Comparison of ENCODE assay signal across 10 cellular contexts in genomic region chr1:21255943-21256320, GRCh38. TPM values are rescaled to one million over a fixed set of nuclear protein-coding genes. Genes with fewer than 3 reads are reported as not detected.
DNase-seq lines count a peak whose midpoint lies in the region; ATAC-seq and TF ChIP-seq lines count a peak whose summit lies in the region.
"Had no signal": no experiment of that assay in that cellular context is flagged by ENCODE, and none has a peak within 500 bp of the region (broad histone marks: within the 10 kb centered on the region; RNA-seq: fewer than 3 reads in every experiment).

No MANE protein-coding gene starts in this region.

- H3K27me3 ChIP-seq in breast epithelium = no peaks in the 10 kb centered on the region
- H3K27me3 ChIP-seq in dorsolateral prefrontal cortex = no peaks in the 10 kb centered on the region

- no peak overlapping the region for H3K27ac Mint-ChIP-seq in MCF 10A (ENCODE audit: low read depth, unreplicated experiment)
- peak overlapping the region; percentile 97 for H3K27ac Mint-ChIP-seq in activated T-helper 17 cell treated with anti-CD3 and anti-CD28 coated beads, Interleukin-2, amount 50 U/mL, for 72 hours

- no peaks in the 10 kb centered on the region for H3K9me3 Mint-ChIP-seq in MCF 10A (ENCODE audit: unreplicated experiment)
- H3K9me3 Mint-ChIP-seq in activated T-helper 17 cell treated with anti-CD3 and anti-CD28 coated beads, Interleukin-2, amount 50 U/mL, for 72 hours = no peaks in the 10 kb centered on the region

- TF ChIP-seq POLR2A in breast epithelium (IDR thresholded peaks at IDR 0.05) = no peak

- no peak for DNase-seq in breast epithelium (ENCODE audit: low spot score in 2 of 2)
- DNase-seq in MCF 10A (ENCODE audit: unreplicated experiment) = no peak
- DNase-seq in dorsolateral prefrontal cortex = no peak
- no peak for DNase-seq in DMS79 treated with DMSO at 0.1 percent for 48 hours (lab: John Stamatoyannopoulos, UW)

- H3K36me3 Mint-ChIP-seq in MCF 10A (ENCODE audit: insufficient read depth, unreplicated experiment) = peaks cover 29% of the 10 kb centered on the region
- H3K36me3 Mint-ChIP-seq in activated T-helper 17 cell treated with anti-CD3 and anti-CD28 coated beads, Interleukin-2, amount 50 U/mL, for 72 hours (ENCODE audit: low read depth) = peaks cover 99% of the 10 kb centered on the region

- intact Hi-C loops in breast epithelium (cut with DNase I; ENCODE audit: low total_unique reads) (no loop called here), MCF 10A (cut with micrococcal nuclease) (loop anchor here (1.0 to 10.0 kb wide), 6 partner anchors 14 to 339 kb away; no protein-coding TSS in a partner anchor), dorsolateral prefrontal cortex (cut with DNase I) (loop anchor here (1.0 to 10.0 kb wide), 4 partner anchors 81 to 409 kb away; partner anchors contain the start of gene RAP1GAP (in 1 of the 2))

- peaks cover 5% of the 10 kb centered on the region for H3K36me3 ChIP-seq in breast epithelium

- peaks cover 0 to 6% of the 10 kb centered on the region in 2 donors for H3K4me1 ChIP-seq in breast epithelium

- H3K27ac ChIP-seq in breast epithelium (peak overlapping the region; percentile 40 to 64), dorsolateral prefrontal cortex (peak overlapping the region in 47 of 59 donors; percentile 48 to 95 (median 84)), temporal lobe (ENCODE audit: low read depth, low read length) (peak overlapping the region; percentile 56)
- H3K27ac ChIP-seq: C4-2B, PC-9 had no signal

- POLR2A ChIA-PET in MCF 10A (lab: Yijun Ruan, JAX) = interaction anchor here (1.6 to 2.2 kb wide), 2 partner anchors 89 to 113 kb away, joined by 6 to 14 read pairs; no protein-coding TSS in a partner anchor

- ATAC-seq in activated T-helper 17 cell treated with anti-CD3 and anti-CD28 coated beads, Interleukin-2, amount 50 U/mL, for 72 hours (replicated peaks) = no peak
- ATAC-seq in GM19452 (IDR thresholded peaks at IDR 0.05; ENCODE audit: unreplicated experiment) = no peak
- ATAC-seq in GM18858 (IDR thresholded peaks at IDR 0.05; ENCODE audit: unreplicated experiment) = no peak

- H3K4me3 Mint-ChIP-seq in MCF 10A (ENCODE audit: unreplicated experiment) = no peak overlapping the region
- H3K4me3 Mint-ChIP-seq in activated T-helper 17 cell treated with anti-CD3 and anti-CD28 coated beads, Interleukin-2, amount 50 U/mL, for 72 hours = no peak overlapping the region

- CTCF ChIA-PET in MCF 10A (lab: Yijun Ruan, JAX) = interaction anchor here (0.6 to 8.6 kb wide), 18 partner anchors 11 to 979 kb away, joined by 3 to 180 read pairs (median 6); no protein-coding TSS in a partner anchor

- H3K4me1 Mint-ChIP-seq in MCF 10A (ENCODE audit: insufficient read depth, unreplicated experiment) = peaks cover 15% of the 10 kb centered on the region
- peaks cover 39% of the 10 kb centered on the region for H3K4me1 Mint-ChIP-seq in activated T-helper 17 cell treated with anti-CD3 and anti-CD28 coated beads, Interleukin-2, amount 50 U/mL, for 72 hours

- no TSS peak for BruUV-seq in MCF 10A (replicated peaks; lab: Mats Ljungman, UMichigan)

- H3K4me3 ChIP-seq in breast epithelium (no peak overlapping the region), dorsolateral prefrontal cortex (no peak overlapping the region)
- H3K4me3 ChIP-seq: PC-9 had no signal

- H3K9me3 ChIP-seq in breast epithelium = no peaks in the 10 kb centered on the region

- H3K27me3 Mint-ChIP-seq in MCF 10A (ENCODE audit: insufficient read depth, unreplicated experiment) = no peaks in the 10 kb centered on the region
- H3K27me3 Mint-ChIP-seq in activated T-helper 17 cell treated with anti-CD3 and anti-CD28 coated beads, Interleukin-2, amount 50 U/mL, for 72 hours = no peaks in the 10 kb centered on the region

- TF ChIP-seq CTCF in breast epithelium (IDR thresholded peaks at IDR 0.05) (no peak), MCF 10A (IDR thresholded peaks at IDR 0.05; ENCODE audit: unreplicated experiment) (no peak), dorsolateral prefrontal cortex (IDR thresholded peaks at IDR 0.05 in 54 of 56, conservative IDR thresholded peaks at IDR 0.05 in 2 of 56; ENCODE audit: low read depth in 1 of 56, partially characterized antibody in 56 of 56) (no peak)

RNA-seq across cellular contexts. Expression of gene ECE1, which starts 34.3 kb away (rescaled TPM):
- total RNA-seq in breast epithelium = 100 to 1,000 TPM in 2 of 3 donors, 10 to 100 TPM in 1; 62.6 to 121 (median 112) TPM
- total RNA-seq in MCF 10A (2022) = 40.0 and 46.8 TPM in 2 replicates
- total RNA-seq in activated T-helper 17 cell treated with anti-CD3 and anti-CD28 coated beads, Interleukin-2, amount 50 U/mL, for 72 hours = 100 to 1,000 TPM in 1 of 2 donors, 10 to 100 TPM in 1; 75.4 to 219 TPM
- 100 to 1,000 TPM in 2 of 120 experiments, 10 to 100 TPM in 118; 38.8 to 122 (median 62.6) TPM for total RNA-seq in dorsolateral prefrontal cortex
- total RNA-seq in temporal lobe = 9.8 TPM
